Comparison of ENCODE assay signal across 26 cellular contexts in the genomic region with DNA sequence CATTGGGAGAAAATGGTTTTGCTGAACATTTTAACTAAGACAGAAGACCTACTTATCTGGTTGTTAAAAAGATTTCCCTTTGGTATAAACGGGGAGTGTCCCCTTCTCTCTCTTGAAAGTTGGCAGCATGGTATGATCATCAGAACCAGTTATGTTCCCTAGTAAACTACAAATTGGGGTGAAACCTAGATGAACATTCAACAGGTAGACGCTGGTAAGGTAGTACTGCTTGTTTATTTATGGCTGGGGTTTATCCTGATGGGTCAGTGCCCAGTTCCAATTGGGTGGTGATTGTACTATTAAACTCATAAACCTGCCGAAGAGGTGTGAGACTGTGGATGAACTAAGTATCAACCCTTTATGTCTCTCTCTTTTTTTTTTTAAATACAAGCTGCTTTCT.
"Had no signal": no experiment of that assay in that cellular context is flagged by ENCODE, and none has a peak within 500 bp of the region (broad histone marks: within the 10 kb centered on the region; RNA-seq: fewer than 3 reads in every experiment).

No MANE protein-coding gene starts in this region.

- H3K27ac ChIP-seq: colonic mucosa, coronary artery, dorsolateral prefrontal cortex, epithelial cell of prostate, esophagus muscularis mucosa, esophagus squamous epithelium, foreskin keratinocyte, gastroesophageal sphincter, heart left ventricle had no signal

- H3K9me3 ChIP-seq: colonic mucosa, esophagus muscularis mucosa, esophagus squamous epithelium, gastrocnemius medialis, gastroesophageal sphincter, heart left ventricle, heart right ventricle had no signal

- ATAC-seq: effector memory CD8-positive, alpha-beta T cell; esophagus mucosa; foreskin keratinocyte; gastrocnemius medialis; gastroesophageal sphincter; heart left ventricle; heart right ventricle had no signal

- H3K36me3 ChIP-seq: colonic mucosa, esophagus muscularis mucosa, esophagus squamous epithelium, gastrocnemius medialis, gastroesophageal sphincter, heart left ventricle, heart right ventricle had no signal

- FAIRE-seq: endometrium, frontal cortex had no signal

- H3K4me1 ChIP-seq: colonic mucosa, esophagus muscularis mucosa, esophagus squamous epithelium, foreskin keratinocyte, gastrocnemius medialis, gastroesophageal sphincter had no signal

- H3K4me3 ChIP-seq: colonic mucosa, coronary artery, dorsolateral prefrontal cortex, esophagus muscularis mucosa, esophagus squamous epithelium, gastrocnemius medialis, gastroesophageal sphincter, heart left ventricle, heart right ventricle had no signal

- H3K27me3 ChIP-seq: esophagus muscularis mucosa, esophagus squamous epithelium, foreskin keratinocyte, gastrocnemius medialis, gastroesophageal sphincter had no signal

- DNase-seq: colonic mucosa; cortex of kidney; dermis blood vessel endothelial cell; dorsolateral prefrontal cortex; effector CD4-positive, alpha-beta T cell; effector CD8-positive, alpha-beta T cell; effector memory CD4-positive, alpha-beta T cell; effector memory CD8-positive, alpha-beta T cell; endodermal cell; erythroblast; esophagus squamous epithelium; foreskin fibroblast; foreskin melanocyte; gastrocnemius medialis; glutamatergic neuron; head of caudate nucleus; heart left ventricle; heart right ventricle had no signal
